In genomic region chr6:46486186-46486585, GRCh38 we compare ENCODE assay signal across 19 cellular contexts. TPM values are rescaled to one million over a fixed set of nuclear protein-coding genes. Genes with fewer than 3 reads are reported as not detected.
DNase-seq lines count a peak whose midpoint lies in the region; ATAC-seq, FAIRE-seq and TF ChIP-seq lines count a peak whose summit lies in the region.
"Had no signal": no experiment of that assay in that cellular context is flagged by ENCODE, and none has a peak within 500 bp of the region (broad histone marks: within the 10 kb centered on the region; RNA-seq: fewer than 3 reads in every experiment).

No MANE protein-coding gene starts in this region.

- no peak overlapping the region for H3K4me3 Mint-ChIP-seq in naive thymus-derived CD4-positive, alpha-beta T cell
- H3K4me3 Mint-ChIP-seq: CD8-positive, alpha-beta memory T cell; H9 had no signal

- POLR2A ChIA-PET in endothelial cell of umbilical vein (lab: Charles Lee) = no interaction called here
- POLR2A ChIA-PET in naive thymus-derived CD4-positive, alpha-beta T cell (lab: Charles Lee) = no interaction called here

- TF ChIP-seq CTCF in endothelial cell of umbilical vein (IDR thresholded peaks at IDR 0.05; ENCODE audit: extremely low read depth in 1 of 2, insufficient read depth in 1 of 2, low read depth in 1 of 2, low read length in 2 of 2) (no peak), left ventricle myocardium inferior (IDR thresholded peaks at IDR 0.05; ENCODE audit: borderline replicate concordance) (no peak), thoracic aorta (IDR thresholded peaks at IDR 0.05) (no peak)

- BruUV-seq in endothelial cell of umbilical vein (replicated peaks; lab: Mats Ljungman, UMichigan) = no TSS peak

- peaks cover 0 to 9% (median 7%) of the 10 kb centered on the region in 7 donors for H3K4me1 Mint-ChIP-seq in naive thymus-derived CD4-positive, alpha-beta T cell

- H3K4me3 ChIP-seq in endothelial cell of umbilical vein (replicated peaks in 1 of 3; ENCODE audit: insufficient read depth in 1 of 3, low read depth in 1 of 3, low read length in 3 of 3) = no peak overlapping the region
- H3K4me3 ChIP-seq in left ventricle myocardium inferior = peak overlapping the region; percentile 72
- H3K4me3 ChIP-seq in thoracic aorta = peak overlapping the region; percentile 94
- H3K4me3 ChIP-seq in naive thymus-derived CD4-positive, alpha-beta T cell (ENCODE audit: low read length) = no peak overlapping the region
- H3K4me3 ChIP-seq: BLaER1 treated with 17β-estradiol and CSF1 and Interleukin-3, amounts not matched to agents 10 nM and 100 nM had no signal

- H3K9me1 ChIP-seq in endothelial cell of umbilical vein (replicated peaks; ENCODE audit: control insufficient read depth, extremely low read depth, insufficient read depth, low read length) = no peaks in the 10 kb centered on the region

- H3K4me1 ChIP-seq in endothelial cell of umbilical vein (ENCODE audit: control insufficient read depth, extremely low read depth, insufficient read depth, low read length) (peaks cover 3% of the 10 kb centered on the region), left ventricle myocardium inferior (peaks cover 93% of the 10 kb centered on the region), thoracic aorta (ENCODE audit: control insufficient read depth in 1 of 2, low read depth in 2 of 2) (peaks cover 12 to 74% of the 10 kb centered on the region in 2 donors)
- no peaks in the 10 kb centered on the region for H3K4me1 ChIP-seq in naive thymus-derived CD4-positive, alpha-beta T cell (ENCODE audit: control insufficient read depth in 2 of 2, insufficient read depth in 2 of 2, low read length in 2 of 2)

- no peak for FAIRE-seq in endothelial cell of umbilical vein (lab: Jason Lieb, UNC)
- FAIRE-seq: GM12892 had no signal

- intact Hi-C loops in endothelial cell of umbilical vein (cut with micrococcal nuclease) (no loop called here), left ventricle myocardium inferior (cut with micrococcal nuclease) (no loop called here)
- intact Hi-C loops in naive thymus-derived CD4-positive, alpha-beta T cell (cut with micrococcal nuclease) = no loop called here

- H3K27ac ChIP-seq in endothelial cell of umbilical vein (ENCODE audit: insufficient read depth, low read depth, low read length) (no peak overlapping the region), left ventricle myocardium inferior (replicated peaks) (peak overlapping the region; percentile 94), thoracic aorta (peak overlapping the region in 1 of 2 donors; percentile 14)
- H3K27ac ChIP-seq in naive thymus-derived CD4-positive, alpha-beta T cell (ENCODE audit: low read depth, low read length) = no peak overlapping the region
- H3K27ac ChIP-seq: BLaER1 treated with 17β-estradiol and CSF1 and Interleukin-3, amounts not matched to agents 10 nM and 100 nM had no signal

- no peak for TF ChIP-seq POLR2A in endothelial cell of umbilical vein (IDR thresholded peaks at IDR 0.05; ENCODE audit: low read depth, low read length)

- no peak overlapping the region for H3K9ac ChIP-seq in endothelial cell of umbilical vein (replicated peaks; ENCODE audit: extremely low read depth, insufficient read depth, low read length)
- H3K9ac ChIP-seq: BLaER1 treated with 17β-estradiol and CSF1 and Interleukin-3, amounts not matched to agents 10 nM and 100 nM had no signal

- no peaks in the 10 kb centered on the region for H3K9me3 Mint-ChIP-seq in naive thymus-derived CD4-positive, alpha-beta T cell
- H3K9me3 Mint-ChIP-seq: CD8-positive, alpha-beta memory T cell; H9 had no signal

- CTCF ChIA-PET in endothelial cell of umbilical vein (lab: Charles Lee) = no interaction called here
- CTCF ChIA-PET in naive thymus-derived CD4-positive, alpha-beta T cell (lab: Charles Lee) = no interaction called here

- ATAC-seq in thoracic aorta (ENCODE audit: insufficient number of reproducible peaks, low FRiP score, low read depth) (no peak), GM19452 (IDR thresholded peaks at IDR 0.05; ENCODE audit: unreplicated experiment) (no peak), HG02610 (IDR thresholded peaks at IDR 0.05; ENCODE audit: unreplicated experiment) (no peak)
- no peak for ATAC-seq in naive thymus-derived CD4-positive, alpha-beta T cell
- ATAC-seq: SK-N-SH treated with all-trans-retinoic acid at 6 μM for 48 hours had no signal

- peaks cover 44 to 90% (median 75%) of the 10 kb centered on the region in 5 donors for H3K27me3 Mint-ChIP-seq in naive thymus-derived CD4-positive, alpha-beta T cell

- H3K27me3 ChIP-seq in endothelial cell of umbilical vein (ENCODE audit: control insufficient read depth in 2 of 2, insufficient read depth in 2 of 2, low read length in 2 of 2) (peaks cover 18 to 23% of the 10 kb centered on the region in 2 experiments), left ventricle myocardium inferior (ENCODE audit: low read depth) (peaks cover 32% of the 10 kb centered on the region), thoracic aorta (replicated peaks; ENCODE audit: insufficient read depth) (no peaks in the 10 kb centered on the region)
- peaks cover 0 to 4% of the 10 kb centered on the region in 2 donors for H3K27me3 ChIP-seq in naive thymus-derived CD4-positive, alpha-beta T cell (ENCODE audit: control insufficient read depth in 2 of 2, insufficient read depth in 2 of 2, low read length in 2 of 2)

- no peaks in the 10 kb centered on the region for H3K36me3 Mint-ChIP-seq in naive thymus-derived CD4-positive, alpha-beta T cell
- H3K36me3 Mint-ChIP-seq: CD8-positive, alpha-beta memory T cell had no signal

- H3K9me3 ChIP-seq in endothelial cell of umbilical vein (replicated peaks; ENCODE audit: control insufficient read depth, insufficient read depth, low read length) = no peaks in the 10 kb centered on the region
- no peaks in the 10 kb centered on the region for H3K9me3 ChIP-seq in left ventricle myocardium inferior (replicated peaks)
- no peaks in the 10 kb centered on the region for H3K9me3 ChIP-seq in thoracic aorta
- no peaks in the 10 kb centered on the region for H3K9me3 ChIP-seq in naive thymus-derived CD4-positive, alpha-beta T cell (ENCODE audit: control insufficient read depth in 2 of 3, low read length in 3 of 3)
- H3K9me3 ChIP-seq: BLaER1 treated with 17β-estradiol and CSF1 and Interleukin-3, amounts not matched to agents 10 nM and 100 nM had no signal

- no peak overlapping the region for H3K4me2 ChIP-seq in endothelial cell of umbilical vein (ENCODE audit: insufficient read depth, low read length)
- H3K4me2 ChIP-seq: BLaER1 treated with 17β-estradiol and CSF1 and Interleukin-3, amounts not matched to agents 10 nM and 100 nM had no signal

- H3K79me2 ChIP-seq in endothelial cell of umbilical vein (ENCODE audit: control insufficient read depth, insufficient read depth, low read length) = no peaks in the 10 kb centered on the region

- H2AFZ ChIP-seq in endothelial cell of umbilical vein (ENCODE audit: low read depth, low read length) = no peak overlapping the region

- H3K36me3 ChIP-seq in endothelial cell of umbilical vein (ENCODE audit: control insufficient read depth in 2 of 2, extremely low read depth in 1 of 2, insufficient read depth in 2 of 2, low read length in 2 of 2) = no peaks in the 10 kb centered on the region
- no peaks in the 10 kb centered on the region for H3K36me3 ChIP-seq in left ventricle myocardium inferior
- H3K36me3 ChIP-seq in thoracic aorta = no peaks in the 10 kb centered on the region
- H3K36me3 ChIP-seq in naive thymus-derived CD4-positive, alpha-beta T cell (ENCODE audit: control insufficient read depth in 2 of 3, insufficient read depth in 3 of 3, low read length in 3 of 3) = no peaks in the 10 kb centered on the region
- H3K36me3 ChIP-seq: BLaER1 treated with 17β-estradiol and CSF1 and Interleukin-3, amounts not matched to agents 10 nM and 100 nM had no signal

- DNase-seq in HCEC 1CT (peak; percentile 39), endothelial cell of umbilical vein (ENCODE audit: low read depth, low spot score) (peak; percentile 2), left ventricle myocardium inferior (no peak), thoracic aorta (ENCODE audit: low spot score) (no peak)
- DNase-seq in naive thymus-derived CD4-positive, alpha-beta T cell = no peak
- DNase-seq: CD8-positive, alpha-beta memory T cell; H9; NCI-H1105; NCI-H1694; NCI-H774; OCI-M1; SHP77 treated with DMSO at 0.1 percent for 48 hours had no signal

- H3K27ac Mint-ChIP-seq in naive thymus-derived CD4-positive, alpha-beta T cell = no peak overlapping the region
- H3K27ac Mint-ChIP-seq: CD8-positive, alpha-beta memory T cell; H9 had no signal

- H4K20me1 ChIP-seq in endothelial cell of umbilical vein (replicated peaks; ENCODE audit: control insufficient read depth, extremely low read depth, insufficient read depth, low read length) = no peaks in the 10 kb centered on the region
- H4K20me1 ChIP-seq: BLaER1 treated with 17β-estradiol and CSF1 and Interleukin-3, amounts not matched to agents 10 nM and 100 nM had no signal

- dilution Hi-C loops in endothelial cell of umbilical vein (cut with MboI; ENCODE audit: extremely low pct_ligation_motif_present, low sequenced_read_pairs) = no loop called here

TF ChIP-seq in endothelial cell of umbilical vein, 7 proteins besides CTCF, POLR2A, EP300 and RAD21 (continues in another document):
- no peak for TF ChIP-seq JUN (IDR thresholded peaks at IDR 0.05; ENCODE audit: borderline replicate concordance, insufficient read depth, insufficient read length, low read depth)
- TF ChIP-seq EZH2 (IDR thresholded peaks at IDR 0.05; ENCODE audit: borderline replicate concordance, low read depth, low read length, severe bottlenecking) = no peak
- TF ChIP-seq, protein P1, sequence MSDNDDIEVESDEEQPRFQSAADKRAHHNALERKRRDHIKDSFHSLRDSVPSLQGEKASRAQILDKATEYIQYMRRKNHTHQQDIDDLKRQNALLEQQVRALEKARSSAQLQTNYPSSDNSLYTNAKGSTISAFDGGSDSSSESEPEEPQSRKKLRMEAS (IDR thresholded peaks at IDR 0.05; ENCODE audit: insufficient read depth, insufficient read length) = no peak
- TF ChIP-seq FOS (IDR thresholded peaks at IDR 0.05; ENCODE audit: borderline replicate concordance, insufficient read depth, low read length) = no peak
- TF ChIP-seq MYC (IDR thresholded peaks at IDR 0.05; ENCODE audit: low read depth, low read length) = no peak
- no peak for TF ChIP-seq GATA2 (IDR thresholded peaks at IDR 0.05; ENCODE audit: insufficient read depth, insufficient read length, low read depth, low read length)

RNA-seq across cellular contexts. Expression of gene RCAN2, which starts 5.1 kb away (rescaled TPM):
- total RNA-seq in endothelial cell of umbilical vein (0.33 and 0.46 TPM in 2 replicates), left ventricle myocardium inferior (312 TPM), thoracic aorta (100 to 1,000 TPM; 126 to 289 TPM)
- 0.07 and 0.13 TPM in 2 replicates for polyA plus RNA-seq in endothelial cell of umbilical vein
- polyA plus RNA-seq in endothelial cell of umbilical vein (2011; cell fraction: cytosol; rRNA removed) = 0.06 TPM in 2 replicates
- polyA plus RNA-seq in endothelial cell of umbilical vein (2011; cell fraction: nucleus; rRNA removed) = 0.05 TPM in 1 of 2 replicates, not detected in the other
- 0.08 TPM in 2 replicates for polyA plus RNA-seq in endothelial cell of umbilical vein (2012)
- polyA minus RNA-seq in endothelial cell of umbilical vein = 0.12 TPM in 1 of 2 replicates, not detected in the other
- polyA minus RNA-seq in endothelial cell of umbilical vein (2011; cell fraction: cytosol; rRNA and poly(A)+ RNA removed) = not detected
- polyA minus RNA-seq in endothelial cell of umbilical vein (2011; cell fraction: nucleus; rRNA and poly(A)+ RNA removed) = 0.14 TPM in 1 of 2 replicates, not detected in the other
- total RNA-seq in naive thymus-derived CD4-positive, alpha-beta T cell = 1 to 10 TPM in 1 of 5 experiments, not detected in 4; 1.0 TPM
- not detected for polyA plus RNA-seq in naive thymus-derived CD4-positive, alpha-beta T cell
- total RNA-seq: A673, NCI-H460 had no signal

Comparison
In these comparisons a context has a peak if more than half of its experiments do, and no peak if none do; other contexts are left out.
1. DNase-seq: peak in HCEC 1CT (single experiment) and endothelial cell of umbilical vein (single experiment); none in left ventricle myocardium inferior (single experiment), thoracic aorta (single experiment) and naive thymus-derived CD4-positive, alpha-beta T cell (0 of 9).
2. H3K4me3 ChIP-seq: peak in left ventricle myocardium inferior (single experiment) and thoracic aorta (single experiment); none in endothelial cell of umbilical vein (0 of 3) and naive thymus-derived CD4-positive, alpha-beta T cell (single experiment).
3. RNA of gene RCAN2, which starts 5.1 kb away (total RNA-seq): 312 TPM in left ventricle myocardium inferior (single experiment) and 126 to 289 TPM in thoracic aorta; 0.33 to 0.46 TPM in endothelial cell of umbilical vein and 1.0 TPM in naive thymus-derived CD4-positive, alpha-beta T cell; every median in the first group is over 10 times any median in the second.